17 cellular contexts compared by ENCODE assay signal in the genomic region with DNA sequence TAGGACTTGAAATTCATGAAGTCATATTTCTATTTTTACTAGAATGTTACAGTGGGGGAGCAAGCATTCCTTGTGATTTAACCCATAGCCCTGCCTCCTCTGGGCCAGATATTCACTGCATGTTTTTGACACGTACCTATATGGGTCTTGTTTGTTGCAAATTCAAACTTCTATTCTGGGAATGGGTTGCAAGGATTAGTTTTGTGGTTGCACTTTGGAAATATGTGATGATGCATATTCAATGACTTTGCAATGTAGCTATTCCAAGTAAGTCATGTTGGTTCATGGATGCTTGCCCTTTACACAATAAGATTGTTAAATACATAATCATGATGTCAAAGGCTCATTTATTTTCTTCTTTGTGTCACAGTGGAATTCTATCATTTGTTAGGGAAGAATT.
A peak's percentile ranks its signal among the peaks of the same experiment; 100 is the strongest.
DNase-seq lines count a peak whose midpoint lies in the region; ATAC-seq and TF ChIP-seq lines count a peak whose summit lies in the region.
"Had no signal": no experiment of that assay in that cellular context is flagged by ENCODE, and none has a peak within 500 bp of the region (broad histone marks: within the 10 kb centered on the region; RNA-seq: fewer than 3 reads in every experiment).

No MANE protein-coding gene starts in this region.

- no peaks in the 10 kb centered on the region for H3K27me3 ChIP-seq in BLaER1
- no peaks in the 10 kb centered on the region for H3K27me3 ChIP-seq in left lung
- H3K27me3 ChIP-seq in WERI-Rb-1 (ENCODE audit: insufficient read depth, low read depth, severe bottlenecking): no peaks in the 10 kb centered on the region

- no peak overlapping the region for H3K9ac ChIP-seq in BLaER1
- H3K9ac ChIP-seq: KMS-11 had no signal

- H3K4me1 ChIP-seq in BLaER1 (peaks cover 58% of the 10 kb centered on the region), left lung (no peaks in the 10 kb centered on the region)

- no peak overlapping the region for H3K27ac ChIP-seq in BLaER1
- H3K27ac ChIP-seq in left lung: no peak overlapping the region
- H3K27ac ChIP-seq in WERI-Rb-1: no peak overlapping the region
- H3K27ac ChIP-seq: 22Rv1, C4-2B, KMS-11 had no signal

- H3K9me3 ChIP-seq in BLaER1: peaks cover 6% of the 10 kb centered on the region
- H3K9me3 ChIP-seq in left lung: peaks cover 0 to 6% of the 10 kb centered on the region in 2 donors
- H3K9me3 ChIP-seq in WERI-Rb-1 (ENCODE audit: severe bottlenecking): no peaks in the 10 kb centered on the region

- intact Hi-C loops in left lung (cut with DNase I): no loop called here

- H3K36me3 ChIP-seq in BLaER1 (no peaks in the 10 kb centered on the region), left lung (no peaks in the 10 kb centered on the region), WERI-Rb-1 (no peaks in the 10 kb centered on the region)

- peak; percentile 26 for DNase-seq in OCI-M1 (lab: John Stamatoyannopoulos, UW)
- peak; percentile 1 for DNase-seq in choroid plexus epithelial cell (ENCODE audit: low read depth)
- no peak for DNase-seq in left lung
- no peak for DNase-seq in WERI-Rb-1
- no peak for DNase-seq in KG1 (lab: John Stamatoyannopoulos, UW)
- no peak for DNase-seq in GM19240 (ENCODE audit: insufficient read length, low spot score)
- DNase-seq: COR-L47, DMS153, EL, NCI-H1417 treated with DMSO at 0.1 percent for 48 hours, NCI-H2029 treated with DMSO at 0.1 percent for 48 hours, NCI-H524 had no signal

- no peaks in the 10 kb centered on the region for H4K20me1 ChIP-seq in BLaER1

- TF ChIP-seq CTCF in choroid plexus epithelial cell (conservative IDR thresholded peaks at IDR 0.05; ENCODE audit: low read depth, low read length): no peak
- no peak for TF ChIP-seq CTCF in left lung (IDR thresholded peaks at IDR 0.05)
- no peak for TF ChIP-seq CTCF in WERI-Rb-1 (IDR thresholded peaks at IDR 0.05; ENCODE audit: low read depth, low read length)

- H3K4me3 ChIP-seq in BLaER1 (no peak overlapping the region), choroid plexus epithelial cell (ENCODE audit: low read depth, low read length) (no peak overlapping the region), left lung (no peak overlapping the region), WERI-Rb-1 (ENCODE audit: low read depth, low read length) (no peak overlapping the region)

- ATAC-seq in left lung (peak; percentile 66), HG03135 (IDR thresholded peaks at IDR 0.05; ENCODE audit: unreplicated experiment) (no peak)

- H3K4me2 ChIP-seq in BLaER1: peak overlapping the region; percentile 46

Comparison
In these comparisons a context has a peak if more than half of its experiments do, and no peak if none do; other contexts are left out.
1. DNase-seq: peak in OCI-M1 (single experiment) and choroid plexus epithelial cell (single experiment); none in left lung (0 of 2), WERI-Rb-1 (single experiment), KG1 (single experiment) and GM19240 (single experiment).